In the genomic region with DNA sequence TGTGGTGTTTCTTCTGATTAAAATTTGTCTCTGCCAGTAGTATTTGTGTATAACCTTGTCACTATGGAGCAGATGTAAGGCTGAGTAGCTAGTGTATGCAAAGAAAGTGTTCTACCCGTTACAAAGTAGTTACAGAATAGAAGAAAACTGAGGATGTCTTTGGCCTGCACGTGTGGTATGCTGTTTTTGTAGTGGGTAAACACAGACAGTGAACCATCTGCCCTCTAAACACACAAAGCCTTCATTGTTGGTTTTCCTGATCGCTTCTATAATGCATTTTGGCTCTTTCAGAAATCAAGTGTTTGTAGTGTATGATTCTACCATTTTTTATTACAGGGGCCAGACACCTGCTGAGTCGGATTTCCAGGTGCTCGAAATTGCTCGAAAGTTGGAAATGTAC, we compare ENCODE assay signal across 17 cellular contexts.
DNase-seq lines count a peak whose midpoint lies in the region; ATAC-seq and TF ChIP-seq lines count a peak whose summit lies in the region.
"Had no signal": no experiment of that assay in that cellular context is flagged by ENCODE, and none has a peak within 500 bp of the region (broad histone marks: within the 10 kb centered on the region; RNA-seq: fewer than 3 reads in every experiment).

No MANE protein-coding gene starts in this region.

- no peak for TF ChIP-seq EP300 in ovary (IDR thresholded peaks at IDR 0.05)

- no peaks in the 10 kb centered on the region for H3K9me3 ChIP-seq in ovary
- no peaks in the 10 kb centered on the region for H3K9me3 ChIP-seq in body of pancreas
- H3K9me3 ChIP-seq: testis had no signal

- no peak for ATAC-seq in body of pancreas
- ATAC-seq: activated CD8-positive, alpha-beta T cell treated with anti-CD3 and anti-CD28 coated beads for 36 hours had no signal

- H3K4me3 ChIP-seq in ovary, result no peak overlapping the region
- no peak overlapping the region for H3K4me3 ChIP-seq in body of pancreas
- H3K4me3 ChIP-seq: left ventricle myocardium inferior, testis had no signal

- peak; percentile 94 for DNase-seq in NCI-H1105 treated with DMSO at 0.1 percent for 48 hours (lab: John Stamatoyannopoulos, UW)
- DNase-seq in NCI-H2107 (lab: John Stamatoyannopoulos, UW), result peak; percentile 20
- peak; percentile 81 to 82 for DNase-seq in SHP77 (lab: John Stamatoyannopoulos, UW)
- peak; percentile 73 for DNase-seq in superior temporal gyrus (ENCODE audit: extremely low spot score)
- no peak for DNase-seq in GM19238 (ENCODE audit: insufficient read length, low spot score)
- DNase-seq in ovary, result no peak
- no peak for DNase-seq in body of pancreas
- DNase-seq: activated CD8-positive, alpha-beta T cell treated with anti-CD3 and anti-CD28 coated beads for 36 hours; activated T-cell treated with anti-CD3 and anti-CD28 coated beads, Interleukin-2, amount 50 U/mL, for 48 hours; foreskin melanocyte; H9; Kasumi-1; left ventricle myocardium inferior; NCI-H226; SIG-M5; stimulated activated CD4-positive, alpha-beta T cell treated with anti-CD3 and anti-CD28 coated beads, Interleukin-2, amount 100 ng/mL, for 48 hours; testis had no signal

- TF ChIP-seq POLR2A in ovary (IDR thresholded peaks at IDR 0.05) (no peak), body of pancreas (IDR thresholded peaks at IDR 0.05) (no peak)

- WGBS in ovary, 3 donors, result 84 to 87% (median 84%) methylated on average over 6 of the region's 6 CpGs
- 66 to 77% methylated on average over 6 of the region's 6 CpGs for WGBS in body of pancreas, 2 donors

- TF ChIP-seq CTCF in ovary (IDR thresholded peaks at IDR 0.05) (no peak), body of pancreas (IDR thresholded peaks at IDR 0.05) (no peak)

- no peak overlapping the region for H3K27ac ChIP-seq in ovary
- no peak overlapping the region for H3K27ac ChIP-seq in body of pancreas
- H3K27ac ChIP-seq: left ventricle myocardium inferior, testis had no signal

- H3K36me3 ChIP-seq in ovary, result no peaks in the 10 kb centered on the region
- H3K36me3 ChIP-seq in body of pancreas (replicated peaks in 1 of 2; ENCODE audit: insufficient read depth in 1 of 2, low read depth in 2 of 2), result peaks cover 14 to 15% of the 10 kb centered on the region in 2 donors

- H3K4me1 ChIP-seq in ovary (ENCODE audit: insufficient read depth) (no peaks in the 10 kb centered on the region), body of pancreas (no peaks in the 10 kb centered on the region)
- H3K4me1 ChIP-seq: left ventricle myocardium inferior had no signal

- H3K27me3 ChIP-seq in ovary (no peaks in the 10 kb centered on the region), body of pancreas (no peaks in the 10 kb centered on the region)
- H3K27me3 ChIP-seq: testis had no signal

- intact Hi-C loops in ovary (cut with DNase I), result no loop called here
- intact Hi-C loops in body of pancreas (cut with DNase I), result no loop called here

Comparison
In these comparisons a context has a peak if more than half of its experiments do, and no peak if none do; other contexts are left out.
1. DNase-seq: peak in NCI-H1105 treated with DMSO at 0.1 percent for 48 hours (single experiment), NCI-H2107 (single experiment), SHP77 (2 of 2) and superior temporal gyrus (single experiment); none in GM19238 (single experiment), ovary (0 of 5) and body of pancreas (0 of 4).